ENCODE assay signal across 8 cellular contexts in the genomic region with DNA sequence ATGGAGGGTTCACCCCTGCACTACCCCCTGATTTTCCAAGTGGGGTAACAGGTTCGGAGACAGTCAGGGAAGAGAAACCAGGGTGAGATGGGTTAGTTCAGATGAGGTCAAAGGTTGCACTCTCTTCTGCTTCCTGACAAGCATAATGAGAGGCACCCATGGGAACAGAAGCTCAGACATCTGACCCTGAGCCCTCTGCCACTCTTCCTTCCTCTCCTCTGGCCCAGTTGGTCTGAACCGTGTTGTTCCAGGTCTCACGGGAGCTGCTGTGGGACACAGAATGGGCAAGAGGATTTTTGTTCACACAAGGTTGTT.
DNase-seq lines count a peak whose midpoint lies in the region; ATAC-seq and TF ChIP-seq lines count a peak whose summit lies in the region.

No MANE protein-coding gene starts in this region.

- ATAC-seq in central memory CD8-positive, alpha-beta T cell (replicated peaks; ENCODE audit: extremely low read depth, poor library complexity, severe bottlenecking): no peak
- no peak for ATAC-seq in GM21515 (IDR thresholded peaks at IDR 0.05; ENCODE audit: unreplicated experiment)

- H3K27ac Mint-ChIP-seq in central memory CD8-positive, alpha-beta T cell (ENCODE audit: low read depth): peak overlapping the region; percentile 61
- H3K27ac Mint-ChIP-seq in nephron: peak overlapping the region; percentile 83 to 88 (median 84)

- H3K4me1 ChIP-seq in KMS-11 (ENCODE audit: low read depth, poor library complexity, severe bottlenecking): peaks cover 60% of the 10 kb centered on the region

- H3K9ac ChIP-seq in KMS-11: no peak overlapping the region

- H3K4me3 Mint-ChIP-seq in central memory CD8-positive, alpha-beta T cell: peak overlapping the region; percentile 11
- H3K4me3 Mint-ChIP-seq in nephron: peak overlapping the region in 1 of 3 experiments; percentile 33

- peak overlapping the region; percentile 58; the same call in 1 of the 2 replicates for H2AFZ ChIP-seq in KMS-11 (ENCODE audit: low read depth)

- H3K36me3 ChIP-seq in KMS-11 (ENCODE audit: insufficient read depth): no peaks in the 10 kb centered on the region

- H3K4me2 ChIP-seq in KMS-11: peak overlapping the region; percentile 47; the same call in 1 of the 2 replicates

- peaks cover 46% of the 10 kb centered on the region for H3K4me1 Mint-ChIP-seq in central memory CD8-positive, alpha-beta T cell
- peaks cover 55% of the 10 kb centered on the region for H3K4me1 Mint-ChIP-seq in nephron

- H3K27ac ChIP-seq in 22Rv1 (peak overlapping the region; percentile 54), KMS-11 (peak overlapping the region; percentile 80), caudate nucleus (ENCODE audit: low read depth, low read length) (no peak overlapping the region)

- no peaks in the 10 kb centered on the region for H3K27me3 ChIP-seq in KMS-11 (ENCODE audit: insufficient read depth, low read depth)

- no peaks in the 10 kb centered on the region for H3K79me2 ChIP-seq in KMS-11 (ENCODE audit: insufficient read depth, low read depth)

- H3K9me3 Mint-ChIP-seq in central memory CD8-positive, alpha-beta T cell: no peaks in the 10 kb centered on the region
- no peaks in the 10 kb centered on the region for H3K9me3 Mint-ChIP-seq in nephron

- no peak overlapping the region for H3K4me3 ChIP-seq in KMS-11 (IDR thresholded peaks at IDR 0.05; ENCODE audit: insufficient read depth, low read depth, low read length)

- no peaks in the 10 kb centered on the region for H4K20me1 ChIP-seq in KMS-11 (ENCODE audit: insufficient read depth)

- H3K27me3 Mint-ChIP-seq in central memory CD8-positive, alpha-beta T cell: no peaks in the 10 kb centered on the region
- no peaks in the 10 kb centered on the region for H3K27me3 Mint-ChIP-seq in nephron (ENCODE audit: low read depth)

- TF ChIP-seq CTCF in 22Rv1 (IDR thresholded peaks at IDR 0.05): no peak
- TF ChIP-seq CTCF in KMS-11 (conservative IDR thresholded peaks at IDR 0.05; ENCODE audit: low read depth, low read length): no peak
- TF ChIP-seq CTCF in nephron (IDR thresholded peaks at IDR 0.05; ENCODE audit: unreplicated experiment in 3 of 3): no peak

- H3K36me3 Mint-ChIP-seq in central memory CD8-positive, alpha-beta T cell (ENCODE audit: insufficient read depth): peaks cover 6% of the 10 kb centered on the region
- H3K36me3 Mint-ChIP-seq in nephron (ENCODE audit: low read depth): no peaks in the 10 kb centered on the region

- no peak for DNase-seq in central memory CD8-positive, alpha-beta T cell (ENCODE audit: low spot score in 2 of 2)
- DNase-seq in NCI-H1694 (lab: John Stamatoyannopoulos, UW) (no peak), C1 segment of cervical spinal cord (lab: John Stamatoyannopoulos, UW) (no peak), caudate nucleus (lab: John Stamatoyannopoulos, UW) (no peak)
